27 cellular contexts compared by ENCODE assay signal in the genomic region with DNA sequence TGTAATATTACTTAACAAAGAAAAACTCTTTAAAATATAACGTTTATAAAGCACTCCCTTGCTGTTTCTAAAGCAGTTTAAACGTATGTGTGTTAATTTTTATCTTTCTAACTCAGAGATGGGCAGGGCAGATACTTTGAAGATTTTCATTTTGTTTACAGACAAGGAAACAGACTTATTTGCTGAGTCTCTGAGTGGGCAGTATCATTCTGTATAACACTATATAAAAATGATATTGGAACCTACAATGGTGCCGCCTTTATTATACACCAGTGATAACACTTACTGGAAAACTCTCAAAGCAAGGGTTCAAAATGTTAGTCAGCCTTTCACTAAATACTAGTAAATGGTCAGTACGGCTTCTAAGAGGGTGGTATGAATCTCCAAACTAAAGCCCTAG.
"Had no signal": no experiment of that assay in that cellular context is flagged by ENCODE, and none has a peak within 500 bp of the region (broad histone marks: within the 10 kb centered on the region; RNA-seq: fewer than 3 reads in every experiment).

No MANE protein-coding gene starts in this region.

- H3K4me1 Mint-ChIP-seq: immature natural killer cell, mesothelial cell of epicardium had no signal

- H3K27me3 Mint-ChIP-seq: dendritic cell treated with granulocyte-macrophage colony-stimulating factor and Interleukin-4, amounts not matched to agents 40 ng/mL and 50 ng/mL, for 4 days; effector memory CD8-positive, alpha-beta T cell; naive thymus-derived CD4-positive, alpha-beta T cell had no signal

- H3K36me3 Mint-ChIP-seq: immature natural killer cell, mesothelial cell of epicardium had no signal

- H3K9me3 ChIP-seq: colonic mucosa, esophagus squamous epithelium, gastrocnemius medialis, heart right ventricle, left lung, lower lobe of right lung had no signal

- H3K4me3 ChIP-seq: colonic mucosa, esophagus squamous epithelium, gastrocnemius medialis, heart right ventricle, left lung, lower lobe of right lung had no signal

- H3K4me1 ChIP-seq: colonic mucosa, esophagus squamous epithelium, left lung, lower lobe of right lung had no signal

- H3K4me3 Mint-ChIP-seq: dendritic cell treated with granulocyte-macrophage colony-stimulating factor and Interleukin-4, amounts not matched to agents 40 ng/mL and 50 ng/mL, for 4 days; effector memory CD8-positive, alpha-beta T cell; endodermal cell; immature natural killer cell; mesothelial cell of epicardium; naive thymus-derived CD4-positive, alpha-beta T cell had no signal

- ATAC-seq: effector memory CD8-positive, alpha-beta T cell; esophagus mucosa; gastrocnemius medialis; heart right ventricle; left lung; left ventricle myocardium superior; lower lobe of right lung; naive thymus-derived CD4-positive, alpha-beta T cell had no signal

- H3K27me3 ChIP-seq: colonic mucosa, esophagus squamous epithelium, gastrocnemius medialis, heart right ventricle, left lung had no signal

- H3K36me3 ChIP-seq: colonic mucosa, esophagus squamous epithelium, gastrocnemius medialis, heart right ventricle, left lung, lower lobe of right lung had no signal

- H3K27ac Mint-ChIP-seq: dendritic cell treated with granulocyte-macrophage colony-stimulating factor and Interleukin-4, amounts not matched to agents 40 ng/mL and 50 ng/mL, for 4 days; effector memory CD8-positive, alpha-beta T cell; endodermal cell; immature natural killer cell; mesothelial cell of epicardium; naive thymus-derived CD4-positive, alpha-beta T cell had no signal

- DNase-seq: colonic mucosa; cortex of kidney; effector CD8-positive, alpha-beta T cell; effector memory CD8-positive, alpha-beta T cell; endodermal cell; erythroblast; esophagus squamous epithelium; foreskin fibroblast; foreskin melanocyte; gastrocnemius medialis; glutamatergic neuron; head of caudate nucleus; heart right ventricle; hypothalamus; immature natural killer cell; islet precursor cell; kidney; kidney glomerular epithelial cell; left lung; left ventricle myocardium superior; lower lobe of right lung; mesenchymal stem cell; naive thymus-derived CD4-positive, alpha-beta T cell had no signal

- H3K27ac ChIP-seq: colonic mucosa, epithelial cell of prostate, esophagus squamous epithelium, gastrocnemius medialis, heart right ventricle, left lung, lower lobe of right lung had no signal

- H3K9me3 Mint-ChIP-seq: dendritic cell treated with granulocyte-macrophage colony-stimulating factor and Interleukin-4, amounts not matched to agents 40 ng/mL and 50 ng/mL, for 4 days; effector memory CD8-positive, alpha-beta T cell; endodermal cell had no signal
